Comparison of ENCODE assay signal across 19 cellular contexts in the genomic region with DNA sequence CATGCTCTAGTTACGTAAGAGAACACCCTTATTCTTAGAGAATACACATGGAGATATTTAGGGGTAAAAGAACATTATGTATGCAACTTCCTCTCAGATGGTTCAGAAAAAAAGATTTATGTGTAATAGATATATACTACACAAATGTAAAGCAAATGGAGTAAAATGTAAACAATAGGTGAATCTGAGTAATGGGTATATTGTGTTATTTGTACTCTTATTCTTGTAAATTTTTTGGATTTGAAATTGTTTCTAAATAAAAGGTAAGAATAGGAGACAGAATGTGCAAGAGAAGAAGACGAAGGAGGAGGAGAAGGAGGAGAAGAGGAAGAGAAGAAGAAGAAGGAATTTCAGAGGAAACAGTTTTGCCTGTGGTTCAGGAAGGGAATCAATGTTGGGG. TPM values are rescaled to one million over a fixed set of nuclear protein-coding genes. Genes with fewer than 3 reads are reported as not detected.
DNase-seq lines count a peak whose midpoint lies in the region; ATAC-seq, FAIRE-seq and TF ChIP-seq lines count a peak whose summit lies in the region.
"Had no signal": no experiment of that assay in that cellular context is flagged by ENCODE, and none has a peak within 500 bp of the region (broad histone marks: within the 10 kb centered on the region; RNA-seq: fewer than 3 reads in every experiment).

No MANE protein-coding gene starts in this region.

- H3K4me3 Mint-ChIP-seq in central memory CD8-positive, alpha-beta T cell = no peak overlapping the region
- H3K4me3 Mint-ChIP-seq: B cell; CD4-positive, alpha-beta T cell; CD8-positive, alpha-beta T cell had no signal

- 95% methylated on average over 2 of the region's 2 CpGs for WGBS in HepG2 (ENCODE audit: low lambda C conversion rate)
- 67% methylated on average over 2 of the region's 2 CpGs for WGBS in right lobe of liver (ENCODE audit: insufficient coverage, low coverage, low lambda C conversion rate, missing lambda C conversion rate)

- ATAC-seq in HepG2 (no peak), right lobe of liver (no peak), Panc1 (no peak), GM19395 (IDR thresholded peaks at IDR 0.05; ENCODE audit: unreplicated experiment) (no peak)
- ATAC-seq in central memory CD8-positive, alpha-beta T cell (replicated peaks; ENCODE audit: extremely low read depth, poor library complexity, severe bottlenecking) = no peak
- ATAC-seq: A549; CD8-positive, alpha-beta T cell had no signal

- H3K9me3 ChIP-seq in HepG2 (ENCODE audit: low read length) = no peaks in the 10 kb centered on the region
- no peaks in the 10 kb centered on the region for H3K9me3 ChIP-seq in right lobe of liver
- no peaks in the 10 kb centered on the region for H3K9me3 ChIP-seq in Panc1 (ENCODE audit: control insufficient read depth, insufficient read depth, low read depth, low read length)
- H3K9me3 ChIP-seq: A549; BLaER1 treated with 17β-estradiol and CSF1 and Interleukin-3, amounts not matched to agents 10 nM and 100 nM had no signal

- no peaks in the 10 kb centered on the region for H3K36me3 Mint-ChIP-seq in central memory CD8-positive, alpha-beta T cell (ENCODE audit: insufficient read depth)
- H3K36me3 Mint-ChIP-seq: CD8-positive, alpha-beta T cell had no signal

- H3K4me1 ChIP-seq in HepG2 (ENCODE audit: insufficient read depth, low read length) (peaks cover 17% of the 10 kb centered on the region), right lobe of liver (no peaks in the 10 kb centered on the region), Panc1 (ENCODE audit: control insufficient read depth, insufficient read depth, low read length) (peaks cover 4% of the 10 kb centered on the region)
- H3K4me1 ChIP-seq: A549; BLaER1 treated with 17β-estradiol and CSF1 and Interleukin-3, amounts not matched to agents 10 nM and 100 nM had no signal

- H3K9ac ChIP-seq in HepG2 (ENCODE audit: insufficient read depth, low read depth, low read length) = no peak overlapping the region
- H3K9ac ChIP-seq: BLaER1 treated with 17β-estradiol and CSF1 and Interleukin-3, amounts not matched to agents 10 nM and 100 nM had no signal

- no peak overlapping the region for H2AFZ ChIP-seq in HepG2 (ENCODE audit: low read length)

- DNase-seq in HepG2 (ENCODE audit: low spot score) (no peak), right lobe of liver (no peak), Panc1 (ENCODE audit: low read depth, low spot score) (no peak), RPMI8226 (no peak)
- DNase-seq in central memory CD8-positive, alpha-beta T cell (ENCODE audit: low spot score in 2 of 2) = no peak
- DNase-seq: AML-193; CD4-positive, alpha-beta T cell; CD8-positive, alpha-beta T cell; DMS79 treated with DMSO at 0.1 percent for 48 hours; GF-D8 had no signal

- H3K4me1 Mint-ChIP-seq in central memory CD8-positive, alpha-beta T cell = no peaks in the 10 kb centered on the region
- H3K4me1 Mint-ChIP-seq: B cell had no signal

- H3K27ac Mint-ChIP-seq in central memory CD8-positive, alpha-beta T cell (ENCODE audit: low read depth) = peak overlapping the region; percentile 32
- H3K27ac Mint-ChIP-seq: B cell; CD4-positive, alpha-beta T cell; CD8-positive, alpha-beta T cell had no signal

- BruUV-seq in HepG2 (replicated peaks; lab: Mats Ljungman, UMichigan) (no TSS peak), Panc1 (replicated peaks; lab: Mats Ljungman, UMichigan) (no TSS peak)

- POLR2A ChIA-PET in HepG2 (lab: Yijun Ruan, JAX) (no interaction called here), Panc1 (lab: Charles Lee) (no interaction called here)

- H3K79me2 ChIP-seq in HepG2 (ENCODE audit: insufficient read depth, low read length) = no peaks in the 10 kb centered on the region

- no peak for TF ChIP-seq POLR2A in HepG2 (IDR thresholded peaks at IDR 0.05; ENCODE audit: insufficient read depth in 1 of 2, low read depth in 2 of 2, low read length in 2 of 2)
- no peak for TF ChIP-seq POLR2A in right lobe of liver (IDR thresholded peaks at IDR 0.05)

- no peak overlapping the region for H3K4me2 ChIP-seq in HepG2 (ENCODE audit: low read depth, low read length)
- H3K4me2 ChIP-seq: A549; BLaER1 treated with 17β-estradiol and CSF1 and Interleukin-3, amounts not matched to agents 10 nM and 100 nM had no signal

- no peaks in the 10 kb centered on the region for H3K9me3 Mint-ChIP-seq in central memory CD8-positive, alpha-beta T cell
- H3K9me3 Mint-ChIP-seq: CD4-positive, alpha-beta T cell; CD8-positive, alpha-beta T cell had no signal

- intact Hi-C loops in HepG2 (cut with micrococcal nuclease; ENCODE audit: unreplicated experiment) = no loop called here
- intact Hi-C loops in right lobe of liver (cut with DNase I) = no loop called here
- intact Hi-C loops in Panc1 (cut with micrococcal nuclease; ENCODE audit: unreplicated experiment) = no loop called here

- TF ChIP-seq RAD21 in HepG2 (CRISPR knock-in tag; IDR thresholded peaks at IDR 0.05) = no peak

- H4K20me1 ChIP-seq in HepG2 (ENCODE audit: insufficient read depth, low read length) = no peaks in the 10 kb centered on the region
- H4K20me1 ChIP-seq: BLaER1 treated with 17β-estradiol and CSF1 and Interleukin-3, amounts not matched to agents 10 nM and 100 nM had no signal

- CTCF ChIA-PET in HepG2 (lab: Yijun Ruan, JAX; ENCODE audit: low intra/inter-chr PET ratio, low total read pairs) = no interaction called here
- CTCF ChIA-PET in Panc1 (lab: Charles Lee) = no interaction called here

- in situ Hi-C loops in HepG2 (cut with HindIII; ENCODE audit: extremely low pct_ligation_motif_present, low pct_unique_long_range_greater_than_20kb) (no loop called here), Panc1 (cut with HindIII; ENCODE audit: low pct_unique_long_range_greater_than_20kb, low sequenced_read_pairs) (no loop called here)

- no peak for TF ChIP-seq EP300 in HepG2 (IDR thresholded peaks at IDR 0.05; ENCODE audit: low read depth in 2 of 2, low read length in 2 of 2)
- TF ChIP-seq EP300 in HepG2 (CRISPR knock-in tag; IDR thresholded peaks at IDR 0.05; ENCODE audit: borderline replicate concordance) = no peak

- H3K4me3 ChIP-seq in HepG2 (replicated peaks in 1 of 3; ENCODE audit: insufficient read depth in 1 of 3, low read depth in 2 of 3, low read length in 3 of 3) (no peak overlapping the region), right lobe of liver (no peak overlapping the region), Panc1 (ENCODE audit: low read depth in 2 of 2, low read length in 2 of 2) (no peak overlapping the region)
- H3K4me3 ChIP-seq: A549; BLaER1 treated with 17β-estradiol and CSF1 and Interleukin-3, amounts not matched to agents 10 nM and 100 nM had no signal

- no peaks in the 10 kb centered on the region for H3K36me3 ChIP-seq in HepG2 (replicated peaks in 1 of 2; ENCODE audit: control insufficient read depth in 1 of 2, insufficient read depth in 2 of 2, low read length in 2 of 2)
- H3K36me3 ChIP-seq in right lobe of liver = no peaks in the 10 kb centered on the region
- H3K36me3 ChIP-seq in Panc1 (ENCODE audit: control insufficient read depth, insufficient read depth, low read length) = no peaks in the 10 kb centered on the region; the same call in 1 of the 2 replicates
- H3K36me3 ChIP-seq: BLaER1 treated with 17β-estradiol and CSF1 and Interleukin-3, amounts not matched to agents 10 nM and 100 nM had no signal

- no peaks in the 10 kb centered on the region for H3K27me3 Mint-ChIP-seq in central memory CD8-positive, alpha-beta T cell
- H3K27me3 Mint-ChIP-seq: B cell; CD4-positive, alpha-beta T cell had no signal

- TF ChIP-seq CTCF in HepG2 (CRISPR knock-in tag; IDR thresholded peaks at IDR 0.05) (no peak), right lobe of liver (IDR thresholded peaks at IDR 0.05) (no peak), Panc1 (IDR thresholded peaks at IDR 0.05) (no peak)

- FAIRE-seq in HepG2 (lab: Jason Lieb, UNC) = no peak
- FAIRE-seq: A549, D721Med, GM12891, GM19239 had no signal

- no peaks in the 10 kb centered on the region for H3K27me3 ChIP-seq in HepG2 (ENCODE audit: control insufficient read depth in 1 of 2, insufficient read depth in 2 of 2, low read length in 2 of 2)
- no peaks in the 10 kb centered on the region for H3K27me3 ChIP-seq in right lobe of liver
- no peaks in the 10 kb centered on the region for H3K27me3 ChIP-seq in Panc1 (ENCODE audit: control insufficient read depth, insufficient read depth, low read length)
- H3K27me3 ChIP-seq: BLaER1 treated with 17β-estradiol and CSF1 and Interleukin-3, amounts not matched to agents 10 nM and 100 nM had no signal

- H3K27ac ChIP-seq in HepG2 (ENCODE audit: extremely low read length, insufficient read depth, low read length) (no peak overlapping the region), right lobe of liver (no peak overlapping the region), Panc1 (ENCODE audit: low read length) (0 out of 2 replicates have a peak overlapping the region, but pooled peaks have one; percentile 1)
- H3K27ac ChIP-seq: 22Rv1; A549; BLaER1 treated with 17β-estradiol and CSF1 and Interleukin-3, amounts not matched to agents 10 nM and 100 nM; C4-2B had no signal

TF ChIP-seq in HepG2, 621 proteins besides CTCF, POLR2A, EP300 and RAD21:
- TF ChIP-seq BRCA1 (CRISPR knock-in tag; IDR thresholded peaks at IDR 0.05) (no peak), ZNF629 (CRISPR knock-in tag; conservative IDR thresholded peaks at IDR 0.05) (peak; percentile 55)

RNA-seq across cellular contexts. Expression of a gene that starts 22.5 kb away (rescaled TPM):
- 4.6 and 7.7 TPM in 2 replicates for total RNA-seq in HepG2 (2016; rRNA removed; fragmentation: Illumina TruSeq; extraction: Trizol)
- total RNA-seq in HepG2 (2016; cell fraction: cytosol; rRNA removed; fragmentation: Illumina TruSeq; extraction: Trizol; ENCODE audit: low read depth) = 1.9 and 2.0 TPM in 2 replicates
- 4.0 and 7.6 TPM in 2 replicates for total RNA-seq in HepG2 (2016; cell fraction: insoluble cytoplasmic fraction; rRNA removed; fragmentation: Illumina TruSeq; extraction: Trizol)
- 2.3 TPM in 2 replicates for total RNA-seq in HepG2 (2016; cell fraction: membrane; rRNA removed; fragmentation: Illumina TruSeq; extraction: Trizol)
- 7.1 and 7.4 TPM in 2 replicates for total RNA-seq in HepG2 (2016; cell fraction: nucleus; rRNA removed; fragmentation: Illumina TruSeq; extraction: Trizol)
- 0.56 and 0.84 TPM in 2 replicates for polyA plus RNA-seq in HepG2 (2011; rRNA removed)
- polyA plus RNA-seq in HepG2 (2011; cell fraction: cytosol; rRNA removed) = 0.28 and 0.45 TPM in 2 replicates
- 0.48 and 0.57 TPM in 2 replicates for polyA plus RNA-seq in HepG2 (2011; cell fraction: nucleus; rRNA removed)
- polyA plus RNA-seq in HepG2 (2012) = 1.3 and 1.8 TPM in 2 replicates
- polyA plus RNA-seq in HepG2 (2016; cell fraction: cytosol; fragmentation: Illumina TruSeq; extraction: Trizol; ENCODE audit: low read depth) = 0.10 TPM in 2 replicates
- polyA plus RNA-seq in HepG2 (2016; cell fraction: insoluble cytoplasmic fraction; fragmentation: Illumina TruSeq; extraction: Trizol; ENCODE audit: low read depth) = 3.7 and 4.7 TPM in 2 replicates
- 0.31 and 0.45 TPM in 2 replicates for polyA plus RNA-seq in HepG2 (2016; cell fraction: membrane; fragmentation: Illumina TruSeq; extraction: Trizol; ENCODE audit: low read depth)
- polyA plus RNA-seq in HepG2 (2016; cell fraction: nucleus; fragmentation: Illumina TruSeq; extraction: Trizol; ENCODE audit: insufficient read depth, low read depth) = 4.2 and 5.1 TPM in 2 replicates
- 0.14 and 0.62 TPM in 2 replicates for polyA minus RNA-seq in HepG2 (2011; rRNA and poly(A)+ RNA removed; ENCODE audit: low replicate concordance)
- polyA minus RNA-seq in HepG2 (2011; cell fraction: cytosol; rRNA and poly(A)+ RNA removed) = 1.2 and 1.7 TPM in 2 replicates
- polyA minus RNA-seq in HepG2 (2011; cell fraction: nucleus; rRNA and poly(A)+ RNA removed) = 5.3 and 6.7 TPM in 2 replicates
- total RNA-seq in right lobe of liver = under 1 TPM; 0.26 to 0.74 (median 0.51) TPM
- 7.0 TPM for total RNA-seq in Panc1 (2021; ENCODE audit: unreplicated experiment)
- polyA plus RNA-seq in Panc1 (2012; ENCODE audit: insufficient read length) = 3.0 TPM
- total RNA-seq: CD4-positive, alpha-beta T cell; CD8-positive, alpha-beta T cell had no signal
